ENCODE assay signal across 15 cellular contexts in the genomic region with DNA sequence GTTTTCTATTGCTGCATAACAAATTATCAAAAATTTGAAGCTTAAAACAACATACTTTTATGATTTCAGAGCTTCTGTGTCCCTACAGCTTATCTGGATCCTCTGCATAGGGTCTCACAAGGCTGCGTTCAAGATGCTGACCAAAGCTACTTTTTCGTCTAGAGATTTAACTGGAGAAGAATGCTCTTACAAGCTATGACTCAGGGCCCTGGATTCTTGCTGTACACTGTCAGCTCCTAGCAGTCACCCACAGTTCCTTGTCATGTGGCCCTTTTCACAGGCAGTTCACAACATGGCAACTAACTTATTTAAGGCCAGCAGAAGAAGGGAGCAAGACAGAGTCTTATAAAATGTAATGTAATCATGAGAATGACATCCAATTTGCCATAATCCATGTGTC.
DNase-seq lines count a peak whose midpoint lies in the region; ATAC-seq and TF ChIP-seq lines count a peak whose summit lies in the region.
"Had no signal": no experiment of that assay in that cellular context is flagged by ENCODE, and none has a peak within 500 bp of the region (broad histone marks: within the 10 kb centered on the region; RNA-seq: fewer than 3 reads in every experiment).

No MANE protein-coding gene starts in this region.

- peaks cover 3% of the 10 kb centered on the region for H3K9me3 Mint-ChIP-seq in activated CD4-positive, alpha-beta T cell treated with anti-CD3 and anti-CD28 coated beads, Interleukin-2, amount 10 ng/mL, durations not matched to agents 24 days and 14 days
- H3K9me3 Mint-ChIP-seq: effector memory CD8-positive, alpha-beta T cell had no signal

- no peaks in the 10 kb centered on the region for H3K4me1 Mint-ChIP-seq in activated CD4-positive, alpha-beta T cell treated with anti-CD3 and anti-CD28 coated beads, Interleukin-2, amount 10 ng/mL, durations not matched to agents 24 days and 14 days

- H3K4me3 Mint-ChIP-seq in activated CD4-positive, alpha-beta T cell treated with anti-CD3 and anti-CD28 coated beads, Interleukin-2, amount 10 ng/mL, durations not matched to agents 24 days and 14 days: no peak overlapping the region
- H3K4me3 Mint-ChIP-seq: activated T-cell treated with anti-CD3 and anti-CD28 coated beads, Interleukin-2, amount 50 U/mL, for 24 hours; effector memory CD8-positive, alpha-beta T cell had no signal

- DNase-seq in ACHN (peak; percentile 71), HS-27A (ENCODE audit: low read depth) (peak; percentile 19), brain pericyte (ENCODE audit: low read depth, low spot score) (peak; percentile 10), islet precursor cell (peak; percentile 86), omental fat pad (ENCODE audit: low spot score) (no peak)
- DNase-seq in stimulated activated CD4-positive, alpha-beta T cell treated with anti-CD3 and anti-CD28 coated beads, Interleukin-2, amount 100 ng/mL, for 48 hours: no peak
- no peak for DNase-seq in activated CD4-positive, alpha-beta T cell treated with anti-CD3 and anti-CD28 coated beads, Interleukin-2, amount 10 ng/mL, durations not matched to agents 24 days and 14 days
- DNase-seq in stimulated activated CD4-positive, alpha-beta T cell treated with anti-CD3 and anti-CD28 coated beads, Interleukin-12 subunit alpha, Interleukin-12 subunit beta, amount 100 ng/mL, for 4 hours: no peak
- DNase-seq: activated T-cell treated with anti-CD3 and anti-CD28 coated beads, Interleukin-2, amount 50 U/mL, for 24 hours; adrenal gland; effector memory CD8-positive, alpha-beta T cell; hippocampal formation; NCI-H1092 treated with DMSO at 0.1 percent for 48 hours; OCI-M1; T-helper 1 cell had no signal

- in situ Hi-C loops in ACHN (cut with HindIII; ENCODE audit: low pct_ligation_motif_present, low pct_unique_long_range_greater_than_20kb, low sequenced_read_pairs): no loop called here

- TF ChIP-seq CTCF in omental fat pad (IDR thresholded peaks at IDR 0.05): no peak

- intact Hi-C loops in activated CD4-positive, alpha-beta T cell treated with anti-CD3 and anti-CD28 coated beads, Interleukin-2, amount 10 ng/mL, durations not matched to agents 24 days and 14 days (cut with micrococcal nuclease): no loop called here

- ATAC-seq in omental fat pad (ENCODE audit: low FRiP score): no peak
- ATAC-seq: effector memory CD8-positive, alpha-beta T cell had no signal

- H3K36me3 Mint-ChIP-seq in activated CD4-positive, alpha-beta T cell treated with anti-CD3 and anti-CD28 coated beads, Interleukin-2, amount 10 ng/mL, durations not matched to agents 24 days and 14 days (ENCODE audit: low read depth): no peaks in the 10 kb centered on the region

- no peak overlapping the region for H3K27ac Mint-ChIP-seq in activated CD4-positive, alpha-beta T cell treated with anti-CD3 and anti-CD28 coated beads, Interleukin-2, amount 10 ng/mL, durations not matched to agents 24 days and 14 days
- H3K27ac Mint-ChIP-seq: activated T-cell treated with anti-CD3 and anti-CD28 coated beads, Interleukin-2, amount 50 U/mL, for 24 hours; effector memory CD8-positive, alpha-beta T cell had no signal

- H3K27me3 Mint-ChIP-seq in activated CD4-positive, alpha-beta T cell treated with anti-CD3 and anti-CD28 coated beads, Interleukin-2, amount 10 ng/mL, durations not matched to agents 24 days and 14 days: no peaks in the 10 kb centered on the region
- H3K27me3 Mint-ChIP-seq: activated T-cell treated with anti-CD3 and anti-CD28 coated beads, Interleukin-2, amount 50 U/mL, for 24 hours had no signal

Comparison
In these comparisons a context has a peak if more than half of its experiments do, and no peak if none do; other contexts are left out.
1. DNase-seq: peak in ACHN (single experiment), HS-27A (single experiment), brain pericyte (single experiment) and islet precursor cell (single experiment); none in stimulated activated CD4-positive, alpha-beta T cell treated with anti-CD3 and anti-CD28 coated beads, Interleukin-2, amount 100 ng/mL, for 48 hours (0 of 2), omental fat pad (single experiment), activated CD4-positive, alpha-beta T cell treated with anti-CD3 and anti-CD28 coated beads, Interleukin-2, amount 10 ng/mL, durations not matched to agents 24 days and 14 days (single experiment) and stimulated activated CD4-positive, alpha-beta T cell treated with anti-CD3 and anti-CD28 coated beads, Interleukin-12 subunit alpha, Interleukin-12 subunit beta, amount 100 ng/mL, for 4 hours (single experiment).